In the genomic region with DNA sequence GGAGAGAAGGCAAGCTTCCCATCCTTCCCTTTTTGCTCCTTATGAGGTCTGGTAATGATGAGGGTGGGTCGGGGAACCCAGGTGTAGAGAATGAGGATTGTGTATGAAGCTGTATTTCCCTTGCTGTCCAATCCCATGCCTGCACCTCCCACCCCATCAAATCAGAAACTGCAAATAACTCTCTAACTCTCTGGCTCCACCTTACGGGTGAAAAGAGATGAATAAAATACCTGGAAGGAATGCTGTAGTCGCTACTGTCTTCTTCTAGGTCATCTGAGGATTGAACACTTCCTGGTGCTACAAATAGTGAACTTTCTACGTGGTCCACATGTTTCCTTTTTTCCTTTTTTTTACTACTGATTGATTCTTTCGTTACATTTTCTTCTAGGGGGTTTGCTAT, we compare ENCODE assay signal across 1 cellular context.
TF ChIP-seq lines count a peak whose summit lies in the region.

No MANE protein-coding gene starts in this region.

TF ChIP-seq in H1, 55 proteins besides CTCF, POLR2A, EP300 and RAD21:
- no peak for TF ChIP-seq SIN3A (conservative IDR thresholded peaks at IDR 0.05 in 1 of 2, IDR thresholded peaks at IDR 0.05 in 1 of 2; ENCODE audit: low read depth in 1 of 2, low read length in 2 of 2)
- peak; percentile 31; the same call in 1 of the 2 replicates for TF ChIP-seq TEAD4 (IDR thresholded peaks at IDR 0.05; ENCODE audit: low read depth, low read length)
- TF ChIP-seq TAF1 (IDR thresholded peaks at IDR 0.05; ENCODE audit: low read depth, low read length): no peak
- TF ChIP-seq CEBPB (IDR thresholded peaks at IDR 0.05; ENCODE audit: low read depth, low read length): no peak
- no peak for TF ChIP-seq TCF12 (IDR thresholded peaks at IDR 0.05; ENCODE audit: low read depth, low read length)
- TF ChIP-seq GTF2F1 (IDR thresholded peaks at IDR 0.05; ENCODE audit: borderline replicate concordance, low read depth, low read length): no peak
- TF ChIP-seq ATF3 (IDR thresholded peaks at IDR 0.05; ENCODE audit: insufficient read depth, low read depth, low read length): no peak
